ENCODE assay signal across 8 cellular contexts in the genomic region with DNA sequence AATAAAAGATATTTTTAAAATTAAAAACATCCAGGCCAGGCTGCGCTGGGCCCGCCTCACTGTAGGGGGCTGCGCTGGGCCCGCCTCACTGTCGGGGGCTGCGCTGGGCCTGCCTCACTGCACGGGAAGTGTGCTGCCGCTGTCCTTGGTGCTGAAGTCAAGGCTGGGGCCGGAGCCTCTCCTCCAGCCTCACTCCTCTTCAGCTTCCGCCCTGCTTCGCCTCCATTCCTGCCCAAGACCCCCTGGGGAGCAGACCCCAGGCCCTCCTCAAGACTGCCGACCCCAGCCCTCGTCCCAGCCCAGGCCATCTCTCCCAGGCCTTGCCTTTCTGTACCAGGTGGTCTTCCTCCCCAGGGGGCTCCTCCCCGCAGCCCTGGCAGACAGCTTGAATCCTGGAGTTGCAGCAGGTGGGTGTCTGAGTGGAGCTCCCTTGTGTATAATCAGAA. TPM values are rescaled to one million over a fixed set of nuclear protein-coding genes. Genes with fewer than 3 reads are reported as not detected.
DNase-seq lines count a peak whose midpoint lies in the region; ATAC-seq and TF ChIP-seq lines count a peak whose summit lies in the region.

No MANE protein-coding gene starts in this region.

- H2AFZ ChIP-seq in IMR-90 (replicated peaks; ENCODE audit: low read length, poor library complexity) = no peak overlapping the region

- H2BK120ac ChIP-seq in IMR-90 (ENCODE audit: low read depth, low read length) = no peak overlapping the region

- no peak overlapping the region for H3K23ac ChIP-seq in IMR-90 (ENCODE audit: low read depth, low read length)

- no peaks in the 10 kb centered on the region for H3K36me3 ChIP-seq in IMR-90 (ENCODE audit: control insufficient read depth, insufficient read depth, low read length)

- no peaks in the 10 kb centered on the region; the same call in 1 of the 2 replicates for H4K20me1 ChIP-seq in IMR-90 (ENCODE audit: insufficient read depth, low read length)

- no peak overlapping the region for H4K8ac ChIP-seq in IMR-90 (ENCODE audit: low read depth in 2 of 2, low read length in 2 of 2)

- dilution Hi-C loops in IMR-90 (cut with HindIII; ENCODE audit: low sequenced_read_pairs, unreplicated experiment) = no loop called here

- H3K27me3 ChIP-seq in IMR-90 (ENCODE audit: control insufficient read depth, insufficient read depth, low read length) = peaks cover 11% of the 10 kb centered on the region; the same call in 1 of the 2 replicates

- H3K79me1 ChIP-seq in IMR-90 (ENCODE audit: low read depth in 1 of 2, low read length in 2 of 2) = no peaks in the 10 kb centered on the region

- H3K4me1 ChIP-seq in IMR-90 (ENCODE audit: control insufficient read depth, insufficient read depth, low read length) = no peaks in the 10 kb centered on the region

- no peaks in the 10 kb centered on the region for H3K27me3 Mint-ChIP-seq in activated CD4-positive, alpha-beta T cell treated with anti-CD3 and anti-CD28 coated beads for 36 hours
- peaks cover 11% of the 10 kb centered on the region for H3K27me3 Mint-ChIP-seq in endothelial cell (ENCODE audit: unreplicated experiment)

- ATAC-seq in IMR-90 (ENCODE audit: low read depth) = peak; percentile 86
- peak; percentile 44 for ATAC-seq in activated CD4-positive, alpha-beta T cell treated with anti-CD3 and anti-CD28 coated beads for 36 hours
- ATAC-seq in GM18519 (IDR thresholded peaks at IDR 0.05; ENCODE audit: low FRiP score, unreplicated experiment) = no peak

- H3K4me3 ChIP-seq in IMR-90 (ENCODE audit: insufficient read depth, low read depth, low read length) = no peak overlapping the region

- in situ Hi-C loops in IMR-90 (cut with MboI; ENCODE audit: low sequenced_read_pairs) = no loop called here

- no peak overlapping the region for H3K56ac ChIP-seq in IMR-90 (ENCODE audit: extremely low read depth, insufficient read depth, low read length)

- no peaks in the 10 kb centered on the region for H3K36me3 Mint-ChIP-seq in activated CD4-positive, alpha-beta T cell treated with anti-CD3 and anti-CD28 coated beads for 36 hours (ENCODE audit: low read depth)
- H3K36me3 Mint-ChIP-seq in endothelial cell (ENCODE audit: low read depth, unreplicated experiment) = no peaks in the 10 kb centered on the region

- no peak overlapping the region for H3K4me3 Mint-ChIP-seq in activated CD4-positive, alpha-beta T cell treated with anti-CD3 and anti-CD28 coated beads for 36 hours
- no peak overlapping the region for H3K4me3 Mint-ChIP-seq in endothelial cell (ENCODE audit: unreplicated experiment)

- 17% methylated on average over 9 of the region's 14 CpGs; no CpG with 5 or more reads in 1 of the 2 experiments for WGBS in IMR-90 (ENCODE audit: extremely low coverage in 2 of 2, insufficient read length in 1 of 2), 2 experiments

- no peak overlapping the region for H4K5ac ChIP-seq in IMR-90 (ENCODE audit: low read depth, low read length)

- no peak overlapping the region for H3K4me2 ChIP-seq in IMR-90 (ENCODE audit: low read depth, low read length)

- no peak overlapping the region for H2AK5ac ChIP-seq in IMR-90 (ENCODE audit: low read depth, low read length)

- no TSS peak for BruUV-seq in IMR-90 (replicated peaks; lab: Mats Ljungman, UMichigan)

- H4K91ac ChIP-seq in IMR-90 (ENCODE audit: insufficient read depth, low read depth, low read length) = no peak overlapping the region

- no peaks in the 10 kb centered on the region for H3K9me1 ChIP-seq in IMR-90 (ENCODE audit: insufficient read depth, low read length)

- TF ChIP-seq CTCF in IMR-90 (conservative IDR thresholded peaks at IDR 0.05; ENCODE audit: low read depth, low read length) = 0 out of 2 replicates have a peak, but pooled peaks have one; percentile 2
- TF ChIP-seq CTCF in endothelial cell (IDR thresholded peaks at IDR 0.05; ENCODE audit: unreplicated experiment) = no peak

- peak; percentile 30; the same call in 1 of the 2 replicates for TF ChIP-seq RAD21 in IMR-90 (IDR thresholded peaks at IDR 0.05; ENCODE audit: low read length)

- POLR2A ChIA-PET in IMR-90 (lab: Charles Lee; ENCODE audit: unreplicated experiment) = no interaction called here
- POLR2A ChIA-PET in activated CD4-positive, alpha-beta T cell treated with anti-CD3 and anti-CD28 coated beads for 36 hours (lab: Charles Lee) = no interaction called here

- no peak for TF ChIP-seq POLR2A in IMR-90 (IDR thresholded peaks at IDR 0.05; ENCODE audit: low read depth, low read length)

- no peak overlapping the region for H3K14ac ChIP-seq in IMR-90 (replicated peaks; ENCODE audit: low read depth, low read length)

- H3K27ac Mint-ChIP-seq in activated CD4-positive, alpha-beta T cell treated with anti-CD3 and anti-CD28 coated beads for 36 hours = no peak overlapping the region
- no peak overlapping the region for H3K27ac Mint-ChIP-seq in endothelial cell (ENCODE audit: unreplicated experiment)

- H3K4ac ChIP-seq in IMR-90 (ENCODE audit: low read depth, low read length) = no peak overlapping the region

- no peak overlapping the region for H3K18ac ChIP-seq in IMR-90 (ENCODE audit: low read depth, low read length)

- CTCF ChIA-PET in IMR-90 (lab: Yijun Ruan, JAX) = no interaction called here
- CTCF ChIA-PET in activated CD4-positive, alpha-beta T cell treated with anti-CD3 and anti-CD28 coated beads for 36 hours (lab: Charles Lee) = interaction anchor here (0.6 kb wide), 1 partner anchor 57 kb away, joined by 3 read pairs; no protein-coding TSS in a partner anchor

- H2BK15ac ChIP-seq in IMR-90 (ENCODE audit: low read depth, low read length) = no peak overlapping the region

- no peaks in the 10 kb centered on the region for H3K9me3 Mint-ChIP-seq in activated CD4-positive, alpha-beta T cell treated with anti-CD3 and anti-CD28 coated beads for 36 hours (ENCODE audit: low read depth)
- no peaks in the 10 kb centered on the region for H3K9me3 Mint-ChIP-seq in endothelial cell (ENCODE audit: unreplicated experiment)

- H3K9me3 ChIP-seq in IMR-90 (ENCODE audit: control insufficient read depth, insufficient read depth, low read length) = no peaks in the 10 kb centered on the region

- H3K27ac ChIP-seq in IMR-90 (ENCODE audit: insufficient read depth, low read length) = no peak overlapping the region

- H3K4me1 Mint-ChIP-seq in activated CD4-positive, alpha-beta T cell treated with anti-CD3 and anti-CD28 coated beads for 36 hours = no peaks in the 10 kb centered on the region
- H3K4me1 Mint-ChIP-seq in endothelial cell (ENCODE audit: unreplicated experiment) = no peaks in the 10 kb centered on the region

- no peak overlapping the region for H3K9ac ChIP-seq in IMR-90 (ENCODE audit: low read depth, low read length)

- peak overlapping the region; percentile 28 for H2AK9ac ChIP-seq in IMR-90 (replicated peaks; ENCODE audit: low read depth, low read length, poor library complexity)

- H2BK20ac ChIP-seq in IMR-90 (ENCODE audit: low read depth, low read length) = no peak overlapping the region

- intact Hi-C loops in IMR-90 (cut with micrococcal nuclease) = no loop called here
- intact Hi-C loops in activated CD4-positive, alpha-beta T cell treated with anti-CD3 and anti-CD28 coated beads for 36 hours (cut with DNase I, micrococcal nuclease) = no loop called here

- DNase-seq in CD1c-positive myeloid dendritic cell (ENCODE audit: extremely low spot score) (peak; percentile 32), IMR-90 (peak; percentile 36), endothelial cell (ENCODE audit: low spot score) (peak; percentile 88), NCI-H446 treated with DMSO at 0.1 percent for 48 hours (lab: John Stamatoyannopoulos, UW) (no peak), cerebellar nuclear complex (lab: John Stamatoyannopoulos, UW) (no peak)
- peak; percentile 77 for DNase-seq in activated CD4-positive, alpha-beta T cell treated with anti-CD3 and anti-CD28 coated beads for 36 hours
- peak; percentile 19 for DNase-seq in stimulated activated CD4-positive, alpha-beta T cell treated with anti-CD3 and anti-CD28 coated beads, Interleukin-1b, Interleukin-23, amount 100 ng/mL, for 48 hours

- H2BK5ac ChIP-seq in IMR-90 (ENCODE audit: low read depth, low read length, poor library complexity, severe bottlenecking) = no peak overlapping the region

TF ChIP-seq in IMR-90, 13 proteins besides CTCF, POLR2A, EP300 and RAD21 (continues in another document):
- TF ChIP-seq MXI1 (IDR thresholded peaks at IDR 0.05; ENCODE audit: borderline replicate concordance, low read depth, low read length) = peak; percentile 78; the same call in 1 of the 2 replicates
- TF ChIP-seq SMC3 (IDR thresholded peaks at IDR 0.05; ENCODE audit: low read depth, low read length) = no peak
- no peak for TF ChIP-seq FOS (IDR thresholded peaks at IDR 0.05; ENCODE audit: low read depth, low read length)
- no peak for TF ChIP-seq RCOR1 (IDR thresholded peaks at IDR 0.05; ENCODE audit: insufficient replicate concordance, low read length)
- TF ChIP-seq MAZ (IDR thresholded peaks at IDR 0.05; ENCODE audit: borderline replicate concordance, low read depth, low read length) = peak; percentile 71; the same call in 1 of the 2 replicates
- no peak for TF ChIP-seq MAFK (IDR thresholded peaks at IDR 0.05; ENCODE audit: low read depth, low read length)
- TF ChIP-seq, protein P1, sequence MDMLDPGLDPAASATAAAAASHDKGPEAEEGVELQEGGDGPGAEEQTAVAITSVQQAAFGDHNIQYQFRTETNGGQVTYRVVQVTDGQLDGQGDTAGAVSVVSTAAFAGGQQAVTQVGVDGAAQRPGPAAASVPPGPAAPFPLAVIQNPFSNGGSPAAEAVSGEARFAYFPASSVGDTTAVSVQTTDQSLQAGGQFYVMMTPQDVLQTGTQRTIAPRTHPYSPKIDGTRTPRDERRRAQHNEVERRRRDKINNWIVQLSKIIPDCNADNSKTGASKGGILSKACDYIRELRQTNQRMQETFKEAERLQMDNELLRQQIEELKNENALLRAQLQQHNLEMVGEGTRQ (IDR thresholded peaks at IDR 0.05; ENCODE audit: low read depth, low read length) = no peak

RNA-seq across cellular contexts. Expression of gene ENDOV, which starts 26.2 kb away (rescaled TPM):
- 9.4 and 15.1 TPM in 2 replicates for total RNA-seq in IMR-90 (2012; rRNA removed)
- 30.3 and 33.4 TPM in 2 replicates for polyA plus RNA-seq in IMR-90 (2012; rRNA removed)
- polyA plus RNA-seq in IMR-90 (2012; cell fraction: cytosol; rRNA removed) = 42.5 and 47.9 TPM in 2 replicates
- polyA plus RNA-seq in IMR-90 (2012; cell fraction: nucleus; rRNA removed; ENCODE audit: low replicate concordance) = 50.0 and 67.2 TPM in 2 replicates
- 10 to 100 TPM; 12.3 to 13.0 TPM for total RNA-seq in activated CD4-positive, alpha-beta T cell treated with anti-CD3 and anti-CD28 coated beads for 36 hours
- 40.7 TPM for total RNA-seq in endothelial cell (ENCODE audit: unreplicated experiment)

RNA-seq across cellular contexts. Expression of gene NPTX1, which starts 35.3 kb away (rescaled TPM):
- 20.8 and 23.3 TPM in 2 replicates for total RNA-seq in IMR-90 (2012; rRNA removed)
- 39.5 and 47.0 TPM in 2 replicates for polyA plus RNA-seq in IMR-90 (2012; rRNA removed)
- polyA plus RNA-seq in IMR-90 (2012; cell fraction: cytosol; rRNA removed) = 40.9 and 41.7 TPM in 2 replicates
- polyA plus RNA-seq in IMR-90 (2012; cell fraction: nucleus; rRNA removed; ENCODE audit: low replicate concordance) = 52.2 and 63.8 TPM in 2 replicates
- total RNA-seq in activated CD4-positive, alpha-beta T cell treated with anti-CD3 and anti-CD28 coated beads for 36 hours = 10 to 100 TPM; 22.7 to 27.5 TPM
- 0.10 TPM for total RNA-seq in endothelial cell (ENCODE audit: unreplicated experiment)

Comparison
In these comparisons a context has a peak if more than half of its experiments do, and no peak if none do; other contexts are left out.
1. DNase-seq: peak in CD1c-positive myeloid dendritic cell (single experiment), IMR-90 (single experiment), activated CD4-positive, alpha-beta T cell treated with anti-CD3 and anti-CD28 coated beads for 36 hours (single experiment), endothelial cell (single experiment) and stimulated activated CD4-positive, alpha-beta T cell treated with anti-CD3 and anti-CD28 coated beads, Interleukin-1b, Interleukin-23, amount 100 ng/mL, for 48 hours (single experiment); none in NCI-H446 treated with DMSO at 0.1 percent for 48 hours (single experiment) and cerebellar nuclear complex (0 of 2).
2. RNA of gene NPTX1, which starts 35.3 kb away (total RNA-seq): 22.7 to 27.5 TPM in activated CD4-positive, alpha-beta T cell treated with anti-CD3 and anti-CD28 coated beads for 36 hours and 20.8 to 23.3 TPM in IMR-90; 0.10 TPM in endothelial cell (single experiment); every median in the first group is over 10 times any median in the second.